10 cellular contexts compared by ENCODE assay signal in the genomic region with DNA sequence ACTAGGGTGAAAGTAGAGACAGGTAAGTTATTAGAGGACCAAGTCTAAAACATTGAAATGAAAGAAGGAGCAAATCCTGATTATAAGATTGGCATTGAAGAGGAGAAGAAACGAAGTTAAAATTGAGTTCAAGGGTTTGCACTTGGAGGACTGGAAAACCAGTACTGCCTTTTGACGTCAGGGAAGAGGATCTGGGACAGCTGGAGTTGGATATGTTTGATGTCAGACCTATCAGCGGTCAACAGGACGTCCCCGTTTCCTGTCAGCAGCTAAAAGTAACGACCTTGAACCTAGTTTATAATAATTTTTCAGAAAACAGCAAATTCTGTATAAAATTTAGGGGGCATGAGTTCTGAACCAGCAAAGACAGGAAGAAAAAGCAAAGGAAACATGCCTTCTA. TPM values are rescaled to one million over a fixed set of nuclear protein-coding genes. Genes with fewer than 3 reads are reported as not detected.
DNase-seq lines count a peak whose midpoint lies in the region; ATAC-seq and TF ChIP-seq lines count a peak whose summit lies in the region.
"Had no signal": no experiment of that assay in that cellular context is flagged by ENCODE, and none has a peak within 500 bp of the region (broad histone marks: within the 10 kb centered on the region; RNA-seq: fewer than 3 reads in every experiment).

No MANE protein-coding gene starts in this region.

- peak overlapping the region; percentile 78 for H3K27ac Mint-ChIP-seq in T-helper 17 cell

- H3K27me3 Mint-ChIP-seq in T-helper 17 cell: peaks cover 28% of the 10 kb centered on the region

- H3K27me3 ChIP-seq in parathyroid adenoma (ENCODE audit: control insufficient read depth, insufficient read depth, low read length): no peaks in the 10 kb centered on the region

- no peaks in the 10 kb centered on the region for H3K79me2 ChIP-seq in parathyroid adenoma

- H3K4me3 ChIP-seq in fibroblast of pulmonary artery (replicated peaks; ENCODE audit: low read depth, low read length) (no peak overlapping the region), parathyroid adenoma (ENCODE audit: low read depth, low read length) (no peak overlapping the region)

- peaks cover 2% of the 10 kb centered on the region for H3K36me3 Mint-ChIP-seq in T-helper 17 cell (ENCODE audit: low read depth)

- no peaks in the 10 kb centered on the region for H3K4me1 ChIP-seq in parathyroid adenoma

- H3K4me1 Mint-ChIP-seq in T-helper 17 cell: peaks cover 23% of the 10 kb centered on the region

- ATAC-seq in T-helper 17 cell: no peak
- no peak for ATAC-seq in HG03175 (IDR thresholded peaks at IDR 0.05; ENCODE audit: unreplicated experiment)
- ATAC-seq in GM21619 (IDR thresholded peaks at IDR 0.05; ENCODE audit: unreplicated experiment): no peak
- ATAC-seq in SK-N-SH treated with all-trans-retinoic acid at 6 μM for 48 hours: no peak
- no peak for ATAC-seq in HG02981 (IDR thresholded peaks at IDR 0.05; ENCODE audit: unreplicated experiment)

- H2AFZ ChIP-seq in parathyroid adenoma: no peak overlapping the region

- H3K36me3 ChIP-seq in parathyroid adenoma (ENCODE audit: control insufficient read depth, insufficient read depth, low read length): no peaks in the 10 kb centered on the region

- H3K9me3 ChIP-seq in T-helper 17 cell (ENCODE audit: control insufficient read depth, low read length, poor library complexity, severe bottlenecking) (no peaks in the 10 kb centered on the region), parathyroid adenoma (ENCODE audit: control insufficient read depth, low read length) (no peaks in the 10 kb centered on the region)

- peak; percentile 33 for DNase-seq in CMK (ENCODE audit: low read depth)
- DNase-seq in T-helper 17 cell: no peak
- peak; percentile 26 for DNase-seq in fibroblast of pulmonary artery (ENCODE audit: low read depth)
- DNase-seq: foreskin melanocyte, NCI-H1417 treated with DMSO at 0.1 percent for 48 hours had no signal

- peak overlapping the region; percentile 76 for H3K4me3 Mint-ChIP-seq in T-helper 17 cell

- no peak overlapping the region for H3K9ac ChIP-seq in parathyroid adenoma

- H3K4me2 ChIP-seq in parathyroid adenoma (ENCODE audit: low read length): peak overlapping the region; percentile 21

- peak overlapping the region; percentile 70 for H3K27ac ChIP-seq in parathyroid adenoma

- TF ChIP-seq CTCF in fibroblast of pulmonary artery (IDR thresholded peaks at IDR 0.05; ENCODE audit: low read length, missing control alignments): no peak
- TF ChIP-seq CTCF in parathyroid adenoma (IDR thresholded peaks at IDR 0.05): no peak

TF ChIP-seq in SK-N-SH treated with all-trans-retinoic acid at 6 μM for 48 hours, 23 proteins besides CTCF, POLR2A, EP300 and RAD21:
- no peak for TF ChIP-seq ZNF70 (CRISPR knock-in tag; IDR thresholded peaks at IDR 0.05)
- no peak for TF ChIP-seq ZFP3 (CRISPR knock-in tag; IDR thresholded peaks at IDR 0.05)
- no peak for TF ChIP-seq CSDC2 (CRISPR knock-in tag; IDR thresholded peaks at IDR 0.05)
- no peak for TF ChIP-seq ZNF8 (CRISPR knock-in tag; IDR thresholded peaks at IDR 0.05)
- TF ChIP-seq OSR1 (CRISPR knock-in tag; IDR thresholded peaks at IDR 0.05): no peak
- no peak for TF ChIP-seq PPARA (CRISPR knock-in tag; IDR thresholded peaks at IDR 0.05; ENCODE audit: borderline replicate concordance)
- no peak for TF ChIP-seq TCF4 (CRISPR knock-in tag; IDR thresholded peaks at IDR 0.05; ENCODE audit: borderline replicate concordance)

RNA-seq across cellular contexts. Expression of a gene that starts 1.2 kb away (rescaled TPM):
- total RNA-seq in T-helper 17 cell: 1 to 10 TPM in 1 of 2 donors, under 1 TPM in 1; 0.45 to 2.6 TPM

Comparison
In these comparisons a context has a peak if more than half of its experiments do, and no peak if none do; other contexts are left out.
1. DNase-seq: peak in CMK (single experiment) and fibroblast of pulmonary artery (single experiment); none in T-helper 17 cell (0 of 3).